Comparison of ENCODE assay signal across 25 cellular contexts in the genomic region with DNA sequence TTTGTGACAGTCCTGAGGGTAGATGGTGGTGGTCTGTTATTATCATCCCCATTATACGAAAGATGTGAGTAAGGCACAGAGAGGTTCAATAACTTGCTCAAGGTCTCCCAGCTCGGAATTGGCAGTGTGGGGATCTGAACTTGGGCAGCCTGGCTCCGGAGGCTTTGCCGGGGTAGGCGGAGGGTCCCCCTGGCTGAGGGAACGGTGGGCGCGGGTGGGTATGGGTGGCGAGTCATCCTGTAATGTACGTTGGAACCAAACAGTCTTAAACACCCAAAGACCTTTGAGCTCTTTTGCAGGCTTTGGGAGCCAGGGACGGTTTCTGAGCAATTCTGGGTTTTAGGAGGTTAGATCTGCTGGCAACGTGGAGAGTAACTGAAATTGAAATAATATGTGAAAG.
"Had no signal": no experiment of that assay in that cellular context is flagged by ENCODE, and none has a peak within 500 bp of the region (broad histone marks: within the 10 kb centered on the region; RNA-seq: fewer than 3 reads in every experiment).

No MANE protein-coding gene starts in this region.

- H3K27me3 ChIP-seq: testis, thyroid gland, tibial artery, tibial nerve, upper lobe of left lung, upper lobe of right lung, uterus, vagina had no signal

- DNase-seq: stimulated activated CD4-positive, alpha-beta T cell treated with anti-CD3 and anti-CD28 coated beads, Interleukin-2, amount 100 ng/mL, for 48 hours; stimulated activated CD4-positive, alpha-beta T cell treated with anti-CD3 and anti-CD28 coated beads, Interleukin-4, amount 100 ng/mL, for 1 hour; stimulated activated CD4-positive, alpha-beta T cell treated with anti-CD3 and anti-CD28 coated beads, Interleukin-4, amount 100 ng/mL, for 24 hours; stimulated activated CD4-positive, alpha-beta T cell treated with anti-CD3 and anti-CD28 coated beads, Interleukin-4, amount 100 ng/mL, for 4 hours; stimulated activated CD8-positive, alpha-beta memory T cell treated with anti-CD3 and anti-CD28 coated beads, Interleukin-4, amount 100 ng/mL, for 48 hours; stimulated activated naive B cell treated with anti-CD40 and anti-IgM and Interleukin-4, amounts not matched to agents 10 μg/mL and 1 μg/mL and 100 μg/mL, for 72 hours; stimulated activated naive CD4-positive, alpha-beta T cell; stimulated activated naive CD4-positive, alpha-beta T cell treated with Interleukin-2 at 50 U/mL for 16 hours; stimulated activated naive CD8-positive, alpha-beta T cell treated with anti-CD3 and anti-CD28 coated beads, Interleukin-15, amount 100 ng/mL, for 72 hours; stimulated activated naive CD8-positive, alpha-beta T cell treated with anti-CD3 and anti-CD28 coated beads, Interleukin-15, Interleukin-2, amounts not matched to agents 100 U/mL and 50 U/mL, for 24 hours; stomach; substantia nigra; testis; thyroid gland; tibial artery; transverse colon; trophoblast cell; upper lobe of left lung; upper lobe of right lung; uterus had no signal

- H3K36me3 ChIP-seq: stomach, suprapubic skin, thoracic aorta, thyroid gland, tibial artery, tibial nerve, transverse colon, upper lobe of left lung, upper lobe of right lung, uterus, vagina had no signal

- FAIRE-seq: urothelium cell line had no signal

- H3K4me3 ChIP-seq: stomach, suprapubic skin, testis, thoracic aorta, thyroid gland, tibial artery, tibial nerve, transverse colon, upper lobe of left lung, upper lobe of right lung, uterus, vagina had no signal
